In the genomic region with DNA sequence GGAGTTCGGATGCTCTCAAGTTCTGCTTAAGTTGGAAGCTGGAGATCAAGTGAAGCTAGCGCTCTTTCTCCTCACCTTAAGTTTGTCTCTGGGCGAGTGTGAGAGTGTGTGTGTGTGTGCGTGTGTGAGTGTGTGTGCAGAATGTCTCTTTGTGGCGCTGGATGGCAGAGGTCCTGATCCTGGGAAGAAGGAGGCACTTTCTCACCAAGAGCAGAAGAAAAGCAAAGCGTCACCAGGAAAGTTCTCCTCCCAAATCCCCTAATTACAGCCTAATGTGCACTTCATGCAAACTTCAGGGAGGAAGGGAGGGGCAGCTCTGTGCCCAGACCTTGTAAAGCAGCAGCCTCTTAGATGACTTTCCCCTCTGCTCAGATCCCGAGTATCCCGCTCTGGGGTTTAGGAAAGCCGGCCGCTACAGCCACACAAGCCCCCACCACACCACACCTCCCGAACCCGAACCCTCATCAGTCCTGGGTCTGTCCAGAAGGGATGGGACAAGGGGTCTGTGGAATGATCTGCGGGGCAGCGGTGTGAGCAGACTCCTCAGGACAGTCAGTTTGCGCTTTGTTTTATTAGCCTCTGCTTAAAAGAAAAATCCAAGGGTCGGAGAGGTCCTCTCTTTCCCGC, we compare ENCODE assay signal across 9 cellular contexts. TPM values are rescaled to one million over a fixed set of nuclear protein-coding genes. Genes with fewer than 3 reads are reported as not detected.
DNase-seq lines count a peak whose midpoint lies in the region; ATAC-seq and TF ChIP-seq lines count a peak whose summit lies in the region.
"Had no signal": no experiment of that assay in that cellular context is flagged by ENCODE, and none has a peak within 500 bp of the region (broad histone marks: within the 10 kb centered on the region; RNA-seq: fewer than 3 reads in every experiment).

A gene (minus strand): TSS at position 51 of the 627 bp plus-strand sequence. CDS start 47,332 bp downstream, outside the sequence.

- peak within 1 kb of the TSS; percentile 53 for H3K4me3 ChIP-seq in iPS-11a (ENCODE audit: low read depth, low read length)
- H3K4me3 ChIP-seq in skeletal muscle tissue (ENCODE audit: low read length in 3 of 3): peak within 1 kb of the TSS in 2 of 3 donors; percentile 49 to 57

- no peak within 1 kb of the TSS for H2AK5ac ChIP-seq in H9 (ENCODE audit: insufficient read length, low read length)

- no peaks in the 10 kb centered on the region for H3K27me3 ChIP-seq in H9 (ENCODE audit: insufficient read depth, low read length)
- peaks cover 29 to 34% (median 31%) of the 10 kb centered on the region in 3 donors for H3K27me3 ChIP-seq in skeletal muscle tissue (ENCODE audit: control insufficient read depth in 3 of 3, insufficient read depth in 3 of 3, low read length in 3 of 3)

- H2AFZ ChIP-seq in H9 (ENCODE audit: low read length): peak within 1 kb of the TSS; percentile 88

- H3K9ac ChIP-seq in H9 (ENCODE audit: extremely low read depth, insufficient read length, low read length) (peak within 1 kb of the TSS; percentile 54), skeletal muscle tissue (ENCODE audit: low read depth in 1 of 3, low read length in 3 of 3) (peak within 1 kb of the TSS in 1 of 3 donors; percentile 10)

- no peak within 1 kb of the TSS for H2BK15ac ChIP-seq in H9 (ENCODE audit: low read depth, low read length)

- no peak within 1 kb of the TSS for H2BK12ac ChIP-seq in H9 (ENCODE audit: insufficient read length, low read depth, low read length)

- H3K36me3 Mint-ChIP-seq in H9 (ENCODE audit: insufficient read depth in 1 of 3, low read depth in 3 of 3): no peaks in the 10 kb centered on the region; a peak in 1 of 7 replicates
- no peaks in the 10 kb centered on the region for H3K36me3 Mint-ChIP-seq in activated naive CD8-positive, alpha-beta T cell

- H2BK120ac ChIP-seq in H9 (ENCODE audit: low read depth, low read length, poor library complexity, severe bottlenecking): no peak within 1 kb of the TSS

- no peak within 1 kb of the TSS for H3K4ac ChIP-seq in H9 (ENCODE audit: low read depth, low read length)

- peak within 1 kb of the TSS; percentile 85 to 89 for H3K4me3 Mint-ChIP-seq in H9
- peak within 1 kb of the TSS; percentile 77 for H3K4me3 Mint-ChIP-seq in activated naive CD8-positive, alpha-beta T cell

- H4K20me1 ChIP-seq in H9 (ENCODE audit: control insufficient read depth, insufficient read depth, insufficient read length): no peaks in the 10 kb centered on the region

- no peak within 1 kb of the TSS for H3K23ac ChIP-seq in H9 (ENCODE audit: insufficient read length, low read depth, low read length)

- no peak within 1 kb of the TSS for H4K8ac ChIP-seq in H9 (replicated peaks; ENCODE audit: insufficient read length, low read depth, low read length)

- H3K4me1 Mint-ChIP-seq in H9: peaks cover 33 to 42% of the 10 kb centered on the region in 2 experiments
- H3K4me1 Mint-ChIP-seq in activated naive CD8-positive, alpha-beta T cell (ENCODE audit: low read depth): peaks cover 5% of the 10 kb centered on the region

- ATAC-seq in HG03439 (IDR thresholded peaks at IDR 0.05; ENCODE audit: unreplicated experiment) (no peak), GM18519 (IDR thresholded peaks at IDR 0.05; ENCODE audit: low FRiP score, unreplicated experiment) (no peak)

- no peak for TF ChIP-seq CTCF in H9 (conservative IDR thresholded peaks at IDR 0.05)

- no peaks in the 10 kb centered on the region for H3K9me3 ChIP-seq in H9 (ENCODE audit: control insufficient read depth, low read depth, low read length)
- no peaks in the 10 kb centered on the region for H3K9me3 ChIP-seq in skeletal muscle tissue (ENCODE audit: control insufficient read depth in 3 of 3, low read length in 3 of 3)

- no peaks in the 10 kb centered on the region for H3K79me2 ChIP-seq in H9 (ENCODE audit: insufficient read depth, low read length)

- peak within 1 kb of the TSS; percentile 76 for H3K4me2 ChIP-seq in H9 (ENCODE audit: insufficient read depth, insufficient read length, low read length)

- no peak within 1 kb of the TSS for H2BK5ac ChIP-seq in H9 (ENCODE audit: insufficient read length, low read length)

- no CpG with 5 or more reads among the region's 17 CpGs for whole genome bisulfite sequencing in H9 (ENCODE audit: extremely low coverage, insufficient read length, low lambda C conversion rate)

- peaks cover 3% of the 10 kb centered on the region for H3K27me3 Mint-ChIP-seq in H9 (ENCODE audit: low read depth)
- peaks cover 35% of the 10 kb centered on the region for H3K27me3 Mint-ChIP-seq in activated naive CD8-positive, alpha-beta T cell

- H3T11ph ChIP-seq in H9 (ENCODE audit: low read length): no peak within 1 kb of the TSS

- H3K56ac ChIP-seq in H9 (ENCODE audit: insufficient read length, low read depth, low read length): no peak within 1 kb of the TSS

- H2BK20ac ChIP-seq in H9 (ENCODE audit: low read depth, low read length, poor library complexity, severe bottlenecking): no peak within 1 kb of the TSS

- H3K4me1 ChIP-seq in H9 (ENCODE audit: insufficient read depth, low read length): peaks cover 4% of the 10 kb centered on the region
- H3K4me1 ChIP-seq in skeletal muscle tissue (ENCODE audit: control insufficient read depth in 3 of 3, insufficient read depth in 3 of 3, low read length in 3 of 3): peaks cover 2 to 7% (median 6%) of the 10 kb centered on the region in 3 donors

- H4K5ac ChIP-seq in H9 (ENCODE audit: insufficient read length, low read depth, low read length): no peak within 1 kb of the TSS

- DNase-seq in H9: peak; percentile 57
- DNase-seq in SKM-1 (lab: John Stamatoyannopoulos, UW; ENCODE audit: unreplicated experiment): no peak
- DNase-seq in mucosa of gallbladder (ENCODE audit: low spot score): no peak

- H3K23me2 ChIP-seq in H9 (ENCODE audit: insufficient read length, low read depth, low read length, poor library complexity, severe bottlenecking): peaks cover 7% of the 10 kb centered on the region

- no peak within 1 kb of the TSS for H4K91ac ChIP-seq in H9 (ENCODE audit: insufficient read length, low read depth, low read length)

- H3K27ac ChIP-seq in H9 (ENCODE audit: insufficient read length, low read depth, low read length) (no peak within 1 kb of the TSS), skeletal muscle tissue (ENCODE audit: low read depth, low read length) (no peak within 1 kb of the TSS)

- no peaks in the 10 kb centered on the region for H3K79me1 ChIP-seq in H9 (ENCODE audit: insufficient read depth, low read depth, low read length, poor library complexity, severe bottlenecking)

- peak within 1 kb of the TSS; percentile 67; the same call in 1 of the 2 replicates for H3K14ac ChIP-seq in H9 (ENCODE audit: insufficient read depth, low read length)

- H3K9me3 Mint-ChIP-seq in H9: no peaks in the 10 kb centered on the region; a peak in 1 of 5 replicates
- H3K9me3 Mint-ChIP-seq in activated naive CD8-positive, alpha-beta T cell (ENCODE audit: low read depth): no peaks in the 10 kb centered on the region

- H3K27ac Mint-ChIP-seq in H9: peak within 1 kb of the TSS in 2 of 3 experiments; percentile 71 to 78; a peak in 3 of 7 replicates
- H3K27ac Mint-ChIP-seq in activated naive CD8-positive, alpha-beta T cell: no peak within 1 kb of the TSS

- no peaks in the 10 kb centered on the region for H3K36me3 ChIP-seq in skeletal muscle tissue (ENCODE audit: control insufficient read depth in 3 of 3, insufficient read depth in 3 of 3, low read length in 3 of 3)

- peak within 1 kb of the TSS; percentile 39 for H3K18ac ChIP-seq in H9 (ENCODE audit: insufficient read length, low read depth, low read length)

RNA-seq across cellular contexts. Expression of the gene that starts here (rescaled TPM):
- total RNA-seq in H9 (2021) (0.22 and 0.72 TPM in 2 replicates), skeletal muscle tissue (1.6 TPM), mucosa of gallbladder (0.58 TPM)
- total RNA-seq: lung microvascular endothelial cell had no signal

Comparison
In these comparisons a context has a peak if more than half of its experiments do, and no peak if none do; other contexts are left out.
1. Peak in DNase-seq, H3K9ac ChIP-seq and H3K4me2 ChIP-seq in H9; RNA of the gene not detected or under 1 TPM.